In the genomic region with DNA sequence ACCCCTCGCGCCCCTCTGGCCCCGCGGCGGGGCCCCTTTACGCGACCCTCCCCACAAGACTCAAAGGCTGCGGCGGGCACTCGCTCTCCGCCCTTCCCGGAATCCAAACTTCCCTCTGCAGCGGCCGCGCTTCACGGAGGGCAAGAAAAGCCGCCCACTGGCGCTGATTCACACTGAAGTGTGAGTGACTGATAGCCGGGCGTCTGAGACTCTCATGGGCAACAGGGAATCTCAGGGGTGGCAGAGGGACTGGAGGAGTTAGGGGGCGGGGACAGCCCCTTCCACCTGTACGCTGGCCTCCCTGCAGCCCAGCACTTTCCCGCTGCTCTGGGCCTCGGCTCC, we compare ENCODE assay signal across 1 cellular context.
TF ChIP-seq lines count a peak whose summit lies in the region.

No MANE protein-coding gene starts in this region.

TF ChIP-seq in HepG2, 621 proteins besides CTCF, POLR2A, EP300 and RAD21 (continues in another document):
- TF ChIP-seq BRD4 (CRISPR knock-in tag; IDR thresholded peaks at IDR 0.05) (0 out of 2 replicates have a peak, but pooled peaks have one; percentile 23), JUNB (CRISPR knock-in tag; IDR thresholded peaks at IDR 0.05; ENCODE audit: borderline replicate concordance) (no peak), ZNF563 (CRISPR knock-in tag; IDR thresholded peaks at IDR 0.05) (0 out of 2 replicates have a peak, but pooled peaks have one; percentile 70), KLF12 (CRISPR knock-in tag; IDR thresholded peaks at IDR 0.05; ENCODE audit: borderline replicate concordance) (0 out of 2 replicates have a peak, but pooled peaks have one; percentile 42), ETV5 (CRISPR knock-in tag; IDR thresholded peaks at IDR 0.05; ENCODE audit: borderline replicate concordance) (no peak), ZNF225 (CRISPR knock-in tag; IDR thresholded peaks at IDR 0.05) (no peak), KMT2A (CRISPR knock-in tag; IDR thresholded peaks at IDR 0.05) (peak; percentile 20; the same call in 1 of the 2 replicates), ZNF543 (CRISPR knock-in tag; IDR thresholded peaks at IDR 0.05) (no peak), ZNF451 (CRISPR knock-in tag; IDR thresholded peaks at IDR 0.05) (0 out of 2 replicates have a peak, but pooled peaks have one; percentile 49), TP53 (CRISPR knock-in tag; conservative IDR thresholded peaks at IDR 0.05) (no peak), POLR2AphosphoS5 (IDR thresholded peaks at IDR 0.05; ENCODE audit: low read depth, low read length) (no peak), ZBTB42 (CRISPR knock-in tag; IDR thresholded peaks at IDR 0.05) (0 out of 2 replicates have a peak, but pooled peaks have one; percentile 13), HOXA5 (CRISPR knock-in tag; IDR thresholded peaks at IDR 0.05) (0 out of 2 replicates have a peak, but pooled peaks have one; percentile 36)
- TF ChIP-seq, protein P1, sequence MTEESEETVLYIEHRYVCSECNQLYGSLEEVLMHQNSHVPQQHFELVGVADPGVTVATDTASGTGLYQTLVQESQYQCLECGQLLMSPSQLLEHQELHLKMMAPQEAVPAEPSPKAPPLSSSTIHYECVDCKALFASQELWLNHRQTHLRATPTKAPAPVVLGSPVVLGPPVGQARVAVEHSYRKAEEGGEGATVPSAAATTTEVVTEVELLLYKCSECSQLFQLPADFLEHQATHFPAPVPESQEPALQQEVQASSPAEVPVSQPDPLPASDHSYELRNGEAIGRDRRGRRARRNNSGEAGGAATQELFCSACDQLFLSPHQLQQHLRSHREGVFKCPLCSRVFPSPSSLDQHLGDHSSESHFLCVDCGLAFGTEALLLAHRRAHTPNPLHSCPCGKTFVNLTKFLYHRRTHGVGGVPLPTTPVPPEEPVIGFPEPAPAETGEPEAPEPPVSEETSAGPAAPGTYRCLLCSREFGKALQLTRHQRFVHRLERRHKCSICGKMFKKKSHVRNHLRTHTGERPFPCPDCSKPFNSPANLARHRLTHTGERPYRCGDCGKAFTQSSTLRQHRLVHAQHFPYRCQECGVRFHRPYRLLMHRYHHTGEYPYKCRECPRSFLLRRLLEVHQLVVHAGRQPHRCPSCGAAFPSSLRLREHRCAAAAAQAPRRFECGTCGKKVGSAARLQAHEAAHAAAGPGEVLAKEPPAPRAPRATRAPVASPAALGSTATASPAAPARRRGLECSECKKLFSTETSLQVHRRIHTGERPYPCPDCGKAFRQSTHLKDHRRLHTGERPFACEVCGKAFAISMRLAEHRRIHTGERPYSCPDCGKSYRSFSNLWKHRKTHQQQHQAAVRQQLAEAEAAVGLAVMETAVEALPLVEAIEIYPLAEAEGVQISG (CRISPR knock-in tag; IDR thresholded peaks at IDR 0.05), result 0 out of 2 replicates have a peak, but pooled peaks have one; percentile 20
- TF ChIP-seq, protein P2, sequence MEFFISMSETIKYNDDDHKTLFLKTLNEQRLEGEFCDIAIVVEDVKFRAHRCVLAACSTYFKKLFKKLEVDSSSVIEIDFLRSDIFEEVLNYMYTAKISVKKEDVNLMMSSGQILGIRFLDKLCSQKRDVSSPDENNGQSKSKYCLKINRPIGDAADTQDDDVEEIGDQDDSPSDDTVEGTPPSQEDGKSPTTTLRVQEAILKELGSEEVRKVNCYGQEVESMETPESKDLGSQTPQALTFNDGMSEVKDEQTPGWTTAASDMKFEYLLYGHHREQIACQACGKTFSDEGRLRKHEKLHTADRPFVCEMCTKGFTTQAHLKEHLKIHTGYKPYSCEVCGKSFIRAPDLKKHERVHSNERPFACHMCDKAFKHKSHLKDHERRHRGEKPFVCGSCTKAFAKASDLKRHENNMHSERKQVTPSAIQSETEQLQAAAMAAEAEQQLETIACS (CRISPR knock-in tag; IDR thresholded peaks at IDR 0.05), result 0 out of 2 replicates have a peak, but pooled peaks have one; percentile 21
- TF ChIP-seq, protein P3, sequence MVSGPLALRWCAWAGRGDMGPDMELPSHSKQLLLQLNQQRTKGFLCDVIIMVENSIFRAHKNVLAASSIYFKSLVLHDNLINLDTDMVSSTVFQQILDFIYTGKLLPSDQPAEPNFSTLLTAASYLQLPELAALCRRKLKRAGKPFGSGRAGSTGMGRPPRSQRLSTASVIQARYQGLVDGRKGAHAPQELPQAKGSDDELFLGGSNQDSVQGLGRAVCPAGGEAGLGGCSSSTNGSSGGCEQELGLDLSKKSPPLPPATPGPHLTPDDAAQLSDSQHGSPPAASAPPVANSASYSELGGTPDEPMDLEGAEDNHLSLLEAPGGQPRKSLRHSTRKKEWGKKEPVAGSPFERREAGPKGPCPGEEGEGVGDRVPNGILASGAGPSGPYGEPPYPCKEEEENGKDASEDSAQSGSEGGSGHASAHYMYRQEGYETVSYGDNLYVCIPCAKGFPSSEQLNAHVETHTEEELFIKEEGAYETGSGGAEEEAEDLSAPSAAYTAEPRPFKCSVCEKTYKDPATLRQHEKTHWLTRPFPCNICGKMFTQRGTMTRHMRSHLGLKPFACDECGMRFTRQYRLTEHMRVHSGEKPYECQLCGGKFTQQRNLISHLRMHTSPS (CRISPR knock-in tag; IDR thresholded peaks at IDR 0.05; ENCODE audit: low read depth), result 0 out of 2 replicates have a peak, but pooled peaks have one; percentile 8
- TF ChIP-seq, protein P4, sequence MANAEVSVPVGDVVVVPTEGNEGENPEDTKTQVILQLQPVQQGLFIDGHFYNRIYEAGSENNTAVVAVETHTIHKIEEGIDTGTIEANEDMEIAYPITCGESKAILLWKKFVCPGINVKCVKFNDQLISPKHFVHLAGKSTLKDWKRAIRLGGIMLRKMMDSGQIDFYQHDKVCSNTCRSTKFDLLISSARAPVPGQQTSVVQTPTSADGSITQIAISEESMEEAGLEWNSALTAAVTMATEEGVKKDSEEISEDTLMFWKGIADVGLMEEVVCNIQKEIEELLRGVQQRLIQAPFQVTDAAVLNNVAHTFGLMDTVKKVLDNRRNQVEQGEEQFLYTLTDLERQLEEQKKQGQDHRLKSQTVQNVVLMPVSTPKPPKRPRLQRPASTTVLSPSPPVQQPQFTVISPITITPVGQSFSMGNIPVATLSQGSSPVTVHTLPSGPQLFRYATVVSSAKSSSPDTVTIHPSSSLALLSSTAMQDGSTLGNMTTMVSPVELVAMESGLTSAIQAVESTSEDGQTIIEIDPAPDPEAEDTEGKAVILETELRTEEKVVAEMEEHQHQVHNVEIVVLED (CRISPR knock-in tag; IDR thresholded peaks at IDR 0.05; ENCODE audit: borderline replicate concordance), result no peak
- TF ChIP-seq, protein P5, sequence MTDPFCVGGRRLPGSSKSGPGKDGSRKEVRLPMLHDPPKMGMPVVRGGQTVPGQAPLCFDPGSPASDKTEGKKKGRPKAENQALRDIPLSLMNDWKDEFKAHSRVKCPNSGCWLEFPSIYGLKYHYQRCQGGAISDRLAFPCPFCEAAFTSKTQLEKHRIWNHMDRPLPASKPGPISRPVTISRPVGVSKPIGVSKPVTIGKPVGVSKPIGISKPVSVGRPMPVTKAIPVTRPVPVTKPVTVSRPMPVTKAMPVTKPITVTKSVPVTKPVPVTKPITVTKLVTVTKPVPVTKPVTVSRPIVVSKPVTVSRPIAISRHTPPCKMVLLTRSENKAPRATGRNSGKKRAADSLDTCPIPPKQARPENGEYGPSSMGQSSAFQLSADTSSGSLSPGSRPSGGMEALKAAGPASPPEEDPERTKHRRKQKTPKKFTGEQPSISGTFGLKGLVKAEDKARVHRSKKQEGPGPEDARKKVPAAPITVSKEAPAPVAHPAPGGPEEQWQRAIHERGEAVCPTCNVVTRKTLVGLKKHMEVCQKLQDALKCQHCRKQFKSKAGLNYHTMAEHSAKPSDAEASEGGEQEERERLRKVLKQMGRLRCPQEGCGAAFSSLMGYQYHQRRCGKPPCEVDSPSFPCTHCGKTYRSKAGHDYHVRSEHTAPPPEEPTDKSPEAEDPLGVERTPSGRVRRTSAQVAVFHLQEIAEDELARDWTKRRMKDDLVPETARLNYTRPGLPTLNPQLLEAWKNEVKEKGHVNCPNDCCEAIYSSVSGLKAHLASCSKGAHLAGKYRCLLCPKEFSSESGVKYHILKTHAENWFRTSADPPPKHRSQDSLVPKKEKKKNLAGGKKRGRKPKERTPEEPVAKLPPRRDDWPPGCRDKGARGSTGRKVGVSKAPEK (CRISPR knock-in tag; IDR thresholded peaks at IDR 0.05; ENCODE audit: borderline replicate concordance), result 0 out of 2 replicates have a peak, but pooled peaks have one; percentile 13
- TF ChIP-seq, protein P6, sequence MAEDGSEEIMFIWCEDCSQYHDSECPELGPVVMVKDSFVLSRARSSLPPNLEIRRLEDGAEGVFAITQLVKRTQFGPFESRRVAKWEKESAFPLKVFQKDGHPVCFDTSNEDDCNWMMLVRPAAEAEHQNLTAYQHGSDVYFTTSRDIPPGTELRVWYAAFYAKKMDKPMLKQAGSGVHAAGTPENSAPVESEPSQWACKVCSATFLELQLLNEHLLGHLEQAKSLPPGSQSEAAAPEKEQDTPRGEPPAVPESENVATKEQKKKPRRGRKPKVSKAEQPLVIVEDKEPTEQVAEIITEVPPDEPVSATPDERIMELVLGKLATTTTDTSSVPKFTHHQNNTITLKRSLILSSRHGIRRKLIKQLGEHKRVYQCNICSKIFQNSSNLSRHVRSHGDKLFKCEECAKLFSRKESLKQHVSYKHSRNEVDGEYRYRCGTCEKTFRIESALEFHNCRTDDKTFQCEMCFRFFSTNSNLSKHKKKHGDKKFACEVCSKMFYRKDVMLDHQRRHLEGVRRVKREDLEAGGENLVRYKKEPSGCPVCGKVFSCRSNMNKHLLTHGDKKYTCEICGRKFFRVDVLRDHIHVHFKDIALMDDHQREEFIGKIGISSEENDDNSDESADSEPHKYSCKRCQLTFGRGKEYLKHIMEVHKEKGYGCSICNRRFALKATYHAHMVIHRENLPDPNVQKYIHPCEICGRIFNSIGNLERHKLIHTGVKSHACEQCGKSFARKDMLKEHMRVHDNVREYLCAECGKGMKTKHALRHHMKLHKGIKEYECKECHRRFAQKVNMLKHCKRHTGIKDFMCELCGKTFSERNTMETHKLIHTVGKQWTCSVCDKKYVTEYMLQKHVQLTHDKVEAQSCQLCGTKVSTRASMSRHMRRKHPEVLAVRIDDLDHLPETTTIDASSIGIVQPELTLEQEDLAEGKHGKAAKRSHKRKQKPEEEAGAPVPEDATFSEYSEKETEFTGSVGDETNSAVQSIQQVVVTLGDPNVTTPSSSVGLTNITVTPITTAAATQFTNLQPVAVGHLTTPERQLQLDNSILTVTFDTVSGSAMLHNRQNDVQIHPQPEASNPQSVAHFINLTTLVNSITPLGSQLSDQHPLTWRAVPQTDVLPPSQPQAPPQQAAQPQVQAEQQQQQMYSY (CRISPR knock-in tag; IDR thresholded peaks at IDR 0.05), result peak; percentile 83
- TF ChIP-seq, protein P7, sequence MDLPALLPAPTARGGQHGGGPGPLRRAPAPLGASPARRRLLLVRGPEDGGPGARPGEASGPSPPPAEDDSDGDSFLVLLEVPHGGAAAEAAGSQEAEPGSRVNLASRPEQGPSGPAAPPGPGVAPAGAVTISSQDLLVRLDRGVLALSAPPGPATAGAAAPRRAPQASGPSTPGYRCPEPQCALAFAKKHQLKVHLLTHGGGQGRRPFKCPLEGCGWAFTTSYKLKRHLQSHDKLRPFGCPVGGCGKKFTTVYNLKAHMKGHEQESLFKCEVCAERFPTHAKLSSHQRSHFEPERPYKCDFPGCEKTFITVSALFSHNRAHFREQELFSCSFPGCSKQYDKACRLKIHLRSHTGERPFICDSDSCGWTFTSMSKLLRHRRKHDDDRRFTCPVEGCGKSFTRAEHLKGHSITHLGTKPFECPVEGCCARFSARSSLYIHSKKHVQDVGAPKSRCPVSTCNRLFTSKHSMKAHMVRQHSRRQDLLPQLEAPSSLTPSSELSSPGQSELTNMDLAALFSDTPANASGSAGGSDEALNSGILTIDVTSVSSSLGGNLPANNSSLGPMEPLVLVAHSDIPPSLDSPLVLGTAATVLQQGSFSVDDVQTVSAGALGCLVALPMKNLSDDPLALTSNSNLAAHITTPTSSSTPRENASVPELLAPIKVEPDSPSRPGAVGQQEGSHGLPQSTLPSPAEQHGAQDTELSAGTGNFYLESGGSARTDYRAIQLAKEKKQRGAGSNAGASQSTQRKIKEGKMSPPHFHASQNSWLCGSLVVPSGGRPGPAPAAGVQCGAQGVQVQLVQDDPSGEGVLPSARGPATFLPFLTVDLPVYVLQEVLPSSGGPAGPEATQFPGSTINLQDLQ (CRISPR knock-in tag; IDR thresholded peaks at IDR 0.05), result no peak
- TF ChIP-seq, protein P8, sequence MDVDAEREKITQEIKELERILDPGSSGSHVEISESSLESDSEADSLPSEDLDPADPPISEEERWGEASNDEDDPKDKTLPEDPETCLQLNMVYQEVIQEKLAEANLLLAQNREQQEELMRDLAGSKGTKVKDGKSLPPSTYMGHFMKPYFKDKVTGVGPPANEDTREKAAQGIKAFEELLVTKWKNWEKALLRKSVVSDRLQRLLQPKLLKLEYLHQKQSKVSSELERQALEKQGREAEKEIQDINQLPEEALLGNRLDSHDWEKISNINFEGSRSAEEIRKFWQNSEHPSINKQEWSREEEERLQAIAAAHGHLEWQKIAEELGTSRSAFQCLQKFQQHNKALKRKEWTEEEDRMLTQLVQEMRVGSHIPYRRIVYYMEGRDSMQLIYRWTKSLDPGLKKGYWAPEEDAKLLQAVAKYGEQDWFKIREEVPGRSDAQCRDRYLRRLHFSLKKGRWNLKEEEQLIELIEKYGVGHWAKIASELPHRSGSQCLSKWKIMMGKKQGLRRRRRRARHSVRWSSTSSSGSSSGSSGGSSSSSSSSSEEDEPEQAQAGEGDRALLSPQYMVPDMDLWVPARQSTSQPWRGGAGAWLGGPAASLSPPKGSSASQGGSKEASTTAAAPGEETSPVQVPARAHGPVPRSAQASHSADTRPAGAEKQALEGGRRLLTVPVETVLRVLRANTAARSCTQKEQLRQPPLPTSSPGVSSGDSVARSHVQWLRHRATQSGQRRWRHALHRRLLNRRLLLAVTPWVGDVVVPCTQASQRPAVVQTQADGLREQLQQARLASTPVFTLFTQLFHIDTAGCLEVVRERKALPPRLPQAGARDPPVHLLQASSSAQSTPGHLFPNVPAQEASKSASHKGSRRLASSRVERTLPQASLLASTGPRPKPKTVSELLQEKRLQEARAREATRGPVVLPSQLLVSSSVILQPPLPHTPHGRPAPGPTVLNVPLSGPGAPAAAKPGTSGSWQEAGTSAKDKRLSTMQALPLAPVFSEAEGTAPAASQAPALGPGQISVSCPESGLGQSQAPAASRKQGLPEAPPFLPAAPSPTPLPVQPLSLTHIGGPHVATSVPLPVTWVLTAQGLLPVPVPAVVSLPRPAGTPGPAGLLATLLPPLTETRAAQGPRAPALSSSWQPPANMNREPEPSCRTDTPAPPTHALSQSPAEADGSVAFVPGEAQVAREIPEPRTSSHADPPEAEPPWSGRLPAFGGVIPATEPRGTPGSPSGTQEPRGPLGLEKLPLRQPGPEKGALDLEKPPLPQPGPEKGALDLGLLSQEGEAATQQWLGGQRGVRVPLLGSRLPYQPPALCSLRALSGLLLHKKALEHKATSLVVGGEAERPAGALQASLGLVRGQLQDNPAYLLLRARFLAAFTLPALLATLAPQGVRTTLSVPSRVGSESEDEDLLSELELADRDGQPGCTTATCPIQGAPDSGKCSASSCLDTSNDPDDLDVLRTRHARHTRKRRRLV (CRISPR knock-in tag; IDR thresholded peaks at IDR 0.05), result no peak
- TF ChIP-seq, protein P9, sequence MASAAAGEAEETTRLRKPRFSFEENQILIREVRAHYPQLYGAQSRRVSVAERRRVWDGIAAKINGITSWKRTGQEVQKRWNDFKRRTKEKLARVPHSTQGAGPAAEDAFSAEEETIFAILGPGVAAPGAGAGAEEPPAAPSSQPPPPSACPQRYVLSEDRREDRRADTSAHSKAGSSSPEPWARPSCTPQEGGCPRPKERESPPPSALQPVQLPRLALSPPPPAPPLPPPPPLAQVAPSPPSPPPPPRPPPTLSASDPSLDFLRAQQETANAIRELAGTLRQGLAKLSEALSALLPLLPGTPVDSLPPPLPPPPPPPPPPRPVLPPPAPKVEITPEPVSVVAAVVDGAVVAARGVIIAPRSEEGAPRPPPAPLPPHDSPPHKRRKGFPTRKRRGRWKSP (CRISPR knock-in tag; IDR thresholded peaks at IDR 0.05), result 0 out of 2 replicates have a peak, but pooled peaks have one; percentile 16
- TF ChIP-seq, protein P10, sequence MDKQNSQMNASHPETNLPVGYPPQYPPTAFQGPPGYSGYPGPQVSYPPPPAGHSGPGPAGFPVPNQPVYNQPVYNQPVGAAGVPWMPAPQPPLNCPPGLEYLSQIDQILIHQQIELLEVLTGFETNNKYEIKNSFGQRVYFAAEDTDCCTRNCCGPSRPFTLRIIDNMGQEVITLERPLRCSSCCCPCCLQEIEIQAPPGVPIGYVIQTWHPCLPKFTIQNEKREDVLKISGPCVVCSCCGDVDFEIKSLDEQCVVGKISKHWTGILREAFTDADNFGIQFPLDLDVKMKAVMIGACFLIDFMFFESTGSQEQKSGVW (CRISPR knock-in tag; IDR thresholded peaks at IDR 0.05; ENCODE audit: borderline replicate concordance), result no peak
